11 cellular contexts compared by ENCODE assay signal in the genomic region with DNA sequence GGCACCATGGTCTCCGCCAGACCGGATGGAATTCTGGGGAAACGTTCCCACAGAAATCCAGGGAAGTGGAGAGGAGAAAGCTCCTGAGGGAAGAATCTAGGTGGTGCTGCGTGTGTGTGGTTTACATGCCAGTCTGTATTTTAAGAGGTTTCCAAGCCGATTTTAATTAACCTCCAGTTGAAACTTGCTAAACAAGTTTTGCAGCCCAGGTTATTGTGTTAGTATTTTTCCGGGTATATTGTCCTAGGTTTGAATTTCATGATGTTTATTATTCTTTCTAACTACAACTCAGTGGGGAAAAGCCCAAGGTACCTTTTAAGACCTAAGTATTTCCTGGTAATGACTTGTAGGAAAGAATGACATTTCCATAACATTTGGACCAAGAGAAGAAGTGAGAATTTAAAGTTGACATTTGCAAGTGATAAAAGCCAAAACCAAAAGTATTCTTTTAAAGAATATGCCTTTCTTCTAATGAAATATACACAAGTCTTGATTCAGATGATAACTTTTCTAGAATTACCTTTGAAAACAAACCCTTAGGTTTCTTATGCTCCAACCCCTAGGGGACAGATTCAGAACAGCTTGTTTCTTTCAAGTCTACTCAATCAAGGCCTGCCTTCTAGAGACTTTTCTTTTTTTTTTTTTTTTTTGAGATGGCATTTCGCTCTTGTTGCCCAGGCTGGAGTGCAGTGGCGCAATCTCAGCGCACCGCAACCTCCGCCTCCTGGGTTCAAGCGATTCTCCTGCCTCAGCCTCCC. TPM values are rescaled to one million over a fixed set of nuclear protein-coding genes. Genes with fewer than 3 reads are reported as not detected.
DNase-seq lines count a peak whose midpoint lies in the region; ATAC-seq and TF ChIP-seq lines count a peak whose summit lies in the region.
"Had no signal": no experiment of that assay in that cellular context is flagged by ENCODE, and none has a peak within 500 bp of the region (broad histone marks: within the 10 kb centered on the region; RNA-seq: fewer than 3 reads in every experiment).

No MANE protein-coding gene starts in this region.

- H3K27me3 ChIP-seq in foreskin keratinocyte (no peaks in the 10 kb centered on the region), suprapubic skin (no peaks in the 10 kb centered on the region), WERI-Rb-1 (ENCODE audit: insufficient read depth, low read depth, severe bottlenecking) (peaks cover 9% of the 10 kb centered on the region)

- no peak for TF ChIP-seq EP300 in suprapubic skin (IDR thresholded peaks at IDR 0.05)

- no peak for DNase-seq in activated CD4-positive, alpha-beta T cell treated with anti-CD3 and anti-CD28 coated beads, Interleukin-2, amount 10 ng/mL, durations not matched to agents 24 days and 14 days
- no peak for DNase-seq in activated CD4-positive, alpha-beta T cell treated with anti-CD3 and anti-CD28 coated beads, Interleukin-2, amount 50 U/mL, for 4 hours
- peak; percentile 83 for DNase-seq in NCI-H748 (lab: John Stamatoyannopoulos, UW; ENCODE audit: unreplicated experiment)
- peak in 1 of 2 donors; percentile 86 for DNase-seq in foreskin keratinocyte
- DNase-seq in suprapubic skin (ENCODE audit: low spot score in 2 of 2), result no peak
- no peak for DNase-seq in AG20443 (ENCODE audit: low spot score)
- no peak for DNase-seq in WERI-Rb-1
- DNase-seq: kidney glomerular epithelial cell, NCI-H187 treated with DMSO at 0.1 percent for 48 hours, SK-N-SH had no signal

- peaks cover 2% of the 10 kb centered on the region for H3K4me1 Mint-ChIP-seq in activated CD4-positive, alpha-beta T cell treated with anti-CD3 and anti-CD28 coated beads, Interleukin-2, amount 10 ng/mL, durations not matched to agents 24 days and 14 days

- H3K27me3 Mint-ChIP-seq in activated CD4-positive, alpha-beta T cell treated with anti-CD3 and anti-CD28 coated beads, Interleukin-2, amount 10 ng/mL, durations not matched to agents 24 days and 14 days, result no peaks in the 10 kb centered on the region

- no peak for TF ChIP-seq POLR2A in suprapubic skin (IDR thresholded peaks at IDR 0.05)

- H3K36me3 ChIP-seq in suprapubic skin (no peaks in the 10 kb centered on the region), WERI-Rb-1 (no peaks in the 10 kb centered on the region)

- WGBS in suprapubic skin, result 57% methylated on average over 12 of the region's 12 CpGs

- ATAC-seq in foreskin keratinocyte (peak; percentile 70), HG03378 (IDR thresholded peaks at IDR 0.05; ENCODE audit: unreplicated experiment) (no peak)

- peak overlapping the region; percentile 20 for H3K27ac Mint-ChIP-seq in activated CD4-positive, alpha-beta T cell treated with anti-CD3 and anti-CD28 coated beads, Interleukin-2, amount 10 ng/mL, durations not matched to agents 24 days and 14 days

- H3K4me3 ChIP-seq in suprapubic skin (no peak overlapping the region), WERI-Rb-1 (ENCODE audit: low read depth, low read length) (no peak overlapping the region)

- H3K4me3 Mint-ChIP-seq in activated CD4-positive, alpha-beta T cell treated with anti-CD3 and anti-CD28 coated beads, Interleukin-2, amount 10 ng/mL, durations not matched to agents 24 days and 14 days, result no peak overlapping the region

- TF ChIP-seq CTCF in foreskin keratinocyte (conservative IDR thresholded peaks at IDR 0.05) (peak; percentile 4), suprapubic skin (IDR thresholded peaks at IDR 0.05) (no peak), WERI-Rb-1 (IDR thresholded peaks at IDR 0.05; ENCODE audit: low read depth, low read length) (no peak)

- peak overlapping the region; percentile 66 for H3K27ac ChIP-seq in foreskin keratinocyte
- H3K27ac ChIP-seq in suprapubic skin, result peak overlapping the region; percentile 12
- H3K27ac ChIP-seq in WERI-Rb-1, result no peak overlapping the region

- peaks cover 15% of the 10 kb centered on the region for H3K4me1 ChIP-seq in foreskin keratinocyte
- H3K4me1 ChIP-seq in suprapubic skin, result peaks cover 2% of the 10 kb centered on the region

- intact Hi-C loops in activated CD4-positive, alpha-beta T cell treated with anti-CD3 and anti-CD28 coated beads, Interleukin-2, amount 10 ng/mL, durations not matched to agents 24 days and 14 days (cut with micrococcal nuclease), result no loop called here

- H3K36me3 Mint-ChIP-seq in activated CD4-positive, alpha-beta T cell treated with anti-CD3 and anti-CD28 coated beads, Interleukin-2, amount 10 ng/mL, durations not matched to agents 24 days and 14 days (ENCODE audit: low read depth), result no peaks in the 10 kb centered on the region

- H3K9me3 Mint-ChIP-seq in activated CD4-positive, alpha-beta T cell treated with anti-CD3 and anti-CD28 coated beads, Interleukin-2, amount 10 ng/mL, durations not matched to agents 24 days and 14 days, result no peaks in the 10 kb centered on the region

- H3K9me3 ChIP-seq in suprapubic skin, result no peaks in the 10 kb centered on the region
- no peaks in the 10 kb centered on the region for H3K9me3 ChIP-seq in WERI-Rb-1 (ENCODE audit: severe bottlenecking)
- H3K9me3 ChIP-seq: SK-N-SH had no signal

RNA-seq across cellular contexts. Expression of gene SAT1, which starts 14.6 kb away (rescaled TPM):
- 58.3 and 59.9 TPM in 2 replicates for total RNA-seq in activated CD4-positive, alpha-beta T cell treated with anti-CD3 and anti-CD28 coated beads, Interleukin-2, amount 10 ng/mL, durations not matched to agents 24 days and 14 days
- total RNA-seq in foreskin keratinocyte (258 and 280 TPM in 2 replicates), suprapubic skin (100 to 1,000 TPM; 131 to 357 (median 202) TPM)
- polyA plus RNA-seq in foreskin keratinocyte, result 264 and 271 TPM in 2 replicates

RNA-seq across cellular contexts. Expression of gene ACOT9, which starts 54.5 kb away (rescaled TPM):
- 53.3 and 54.6 TPM in 2 replicates for total RNA-seq in activated CD4-positive, alpha-beta T cell treated with anti-CD3 and anti-CD28 coated beads, Interleukin-2, amount 10 ng/mL, durations not matched to agents 24 days and 14 days
- total RNA-seq in foreskin keratinocyte, result 71.8 and 74.1 TPM in 2 replicates
- 59.6 and 63.1 TPM in 2 replicates for polyA plus RNA-seq in foreskin keratinocyte
- 10 to 100 TPM; 14.9 to 18.5 (median 16.2) TPM for total RNA-seq in suprapubic skin
